In the genomic region with DNA sequence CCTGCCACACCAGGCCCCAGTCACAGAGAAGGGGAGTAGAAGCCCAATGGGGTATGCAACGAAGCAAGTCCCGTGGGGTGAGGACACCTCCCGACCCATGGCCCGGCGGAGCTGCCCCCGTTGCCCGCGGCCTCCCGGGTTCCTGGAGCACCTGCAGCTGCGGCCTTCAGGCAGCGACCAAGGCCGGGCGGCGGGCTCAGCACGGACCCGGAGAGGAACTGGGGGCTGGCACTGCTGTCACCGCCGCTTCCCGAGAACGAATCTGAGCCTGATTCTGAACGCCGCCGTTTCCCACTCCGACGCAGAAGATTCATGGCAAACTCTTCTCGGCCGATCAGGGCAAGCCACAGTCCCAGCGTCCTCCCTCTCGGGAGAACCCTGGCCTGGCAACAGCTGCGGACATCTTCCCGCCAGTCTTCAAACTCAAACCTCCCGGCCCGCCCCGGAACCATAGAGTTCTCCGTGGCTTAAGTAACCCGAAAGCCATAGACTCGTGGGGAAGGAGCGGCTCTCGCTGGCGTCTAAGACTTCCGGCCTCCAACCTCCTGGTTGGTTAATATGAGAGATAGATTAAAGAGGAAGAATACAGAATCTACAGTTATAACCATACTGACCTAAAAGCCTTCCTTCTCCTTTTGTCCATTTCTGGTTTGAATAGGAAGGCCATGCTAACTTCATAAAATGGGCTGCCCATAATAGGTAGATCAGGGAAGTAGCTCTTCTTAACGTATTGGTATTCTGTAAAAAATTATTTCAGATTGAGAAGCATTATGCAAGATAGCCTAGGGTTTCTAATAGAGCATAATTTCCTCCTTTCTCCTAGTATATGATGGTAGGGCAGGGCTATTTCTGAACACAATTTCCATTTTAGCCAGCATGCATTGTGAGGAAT, we compare ENCODE assay signal across 8 cellular contexts. TPM values are rescaled to one million over a fixed set of nuclear protein-coding genes. Genes with fewer than 3 reads are reported as not detected.
DNase-seq lines count a peak whose midpoint lies in the region; ATAC-seq and TF ChIP-seq lines count a peak whose summit lies in the region.

A gene (minus strand): TSS at position 425 of the 892 bp plus-strand sequence. CDS start 111 bp downstream, at position 314.

- no peaks in the 10 kb centered on the region for H3K27me3 Mint-ChIP-seq in chondrocyte (ENCODE audit: low read depth)

- H3K4me3 Mint-ChIP-seq in chondrocyte (ENCODE audit: unreplicated experiment), result peak within 1 kb of the TSS; percentile 85

- no peaks in the 10 kb centered on the region for H3K9me3 Mint-ChIP-seq in chondrocyte (ENCODE audit: low read depth)

- no peaks in the 10 kb centered on the region for H3K36me3 Mint-ChIP-seq in chondrocyte (ENCODE audit: low read depth)

- H3K4me1 Mint-ChIP-seq in chondrocyte (ENCODE audit: low read depth), result peaks cover 9% of the 10 kb centered on the region

- TF ChIP-seq POLR2A in GM19099 (IDR thresholded peaks at IDR 0.05; ENCODE audit: extremely low read depth, insufficient read length, low read depth), result peak; percentile 74

- TF ChIP-seq CTCF in chondrocyte (IDR thresholded peaks at IDR 0.05) (no peak), kidney epithelial cell (IDR thresholded peaks at IDR 0.05; ENCODE audit: insufficient read depth, low read length, poor library complexity, severe bottlenecking) (no peak)

- no peaks in the 10 kb centered on the region for H3K36me3 ChIP-seq in kidney epithelial cell (ENCODE audit: control insufficient read depth, insufficient read depth, low read length)

- peak; percentile 95 for DNase-seq in AG20443 (ENCODE audit: low spot score)
- DNase-seq in NCI-H510A (lab: John Stamatoyannopoulos, UW), result peak; percentile 87
- DNase-seq in activated CD4-positive, alpha-beta T cell treated with anti-CD3 and anti-CD28 coated beads for 1 hour, result peak; percentile 77
- peak; percentile 94 for DNase-seq in chondrocyte (ENCODE audit: low spot score)
- DNase-seq in kidney epithelial cell (ENCODE audit: low read depth), result peak; percentile 80
- DNase-seq in stimulated activated CD4-positive, alpha-beta T cell treated with anti-CD3 and anti-CD28 coated beads, Interleukin-15, amount 100 ng/mL, for 48 hours (ENCODE audit: low read depth in 2 of 2), result peak; percentile 81

- no peaks in the 10 kb centered on the region for H3K27me3 ChIP-seq in kidney epithelial cell (ENCODE audit: control insufficient read depth, insufficient read depth, low read length)

- H3K27ac Mint-ChIP-seq in chondrocyte (ENCODE audit: unreplicated experiment), result peak within 1 kb of the TSS; percentile 86

- ATAC-seq in HG03432 (IDR thresholded peaks at IDR 0.05; ENCODE audit: unreplicated experiment), result peak; percentile 80

- H3K4me3 ChIP-seq in kidney epithelial cell (ENCODE audit: low read depth, low read length), result peak within 1 kb of the TSS; percentile 78

RNA-seq across cellular contexts. Expression of the gene that starts here (rescaled TPM):
- total RNA-seq in chondrocyte, result 1.0 to 2.9 TPM (median 1.1 TPM) in 3 replicates
- total RNA-seq in kidney epithelial cell, result 1.3 and 2.0 TPM in 2 replicates

Comparison
In these comparisons a context has a peak if more than half of its experiments do, and no peak if none do; other contexts are left out.
1. Peak in every context shown above with its lines: DNase-seq, ATAC-seq and H3K4me3 ChIP-seq.